ENCODE assay signal across 1 cellular context in the genomic region with DNA sequence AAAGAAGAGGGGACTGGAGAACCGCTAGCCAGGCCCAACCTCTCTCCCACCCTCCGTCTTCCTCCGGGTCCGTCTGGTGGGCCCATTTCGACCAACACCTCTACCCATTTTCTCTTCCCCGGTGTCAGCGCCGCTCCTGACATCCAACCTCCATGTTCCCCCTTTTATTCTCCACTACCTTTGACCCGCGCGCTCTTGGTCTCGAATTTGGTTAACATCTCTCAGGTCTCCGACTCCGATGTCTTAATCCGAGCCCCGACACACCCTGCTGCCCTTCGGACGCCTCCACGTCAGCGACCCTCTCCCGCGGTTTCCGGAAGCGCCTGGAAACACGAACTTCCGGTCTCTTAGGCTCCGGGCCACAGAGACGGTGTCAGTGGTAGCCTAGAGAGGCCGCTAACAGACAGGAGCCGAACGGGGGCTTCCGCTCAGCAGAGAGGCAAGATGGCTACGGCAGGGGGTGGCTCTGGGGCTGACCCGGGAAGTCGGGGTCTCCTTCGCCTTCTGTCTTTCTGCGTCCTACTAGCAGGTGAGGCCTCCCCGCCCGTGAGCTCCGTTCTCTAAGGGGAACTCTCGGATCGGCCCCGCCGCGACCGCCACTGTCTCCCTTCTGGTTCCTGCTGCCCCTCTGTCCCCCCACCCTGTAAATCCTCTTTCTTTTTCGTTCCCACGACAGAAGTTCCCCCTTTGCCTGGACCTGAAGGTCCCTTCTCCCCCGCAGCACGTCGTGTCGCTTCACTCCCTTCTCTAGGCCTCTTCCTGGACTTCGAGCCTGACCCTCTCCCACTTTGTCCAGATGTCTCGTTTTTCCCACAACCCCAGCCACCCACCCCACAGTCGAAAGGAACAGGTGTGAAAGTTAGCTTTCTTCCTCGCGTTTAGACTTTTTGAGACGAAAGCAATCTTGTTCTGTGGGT.
A peak's percentile ranks its signal among the peaks of the same experiment; 100 is the strongest.
TF ChIP-seq lines count a peak whose summit lies in the region.

A gene (minus strand): TSS at position 298 of the 917 bp plus-strand sequence. CDS start 80 bp downstream, at position 218.
A gene (plus strand): TSS at position 431 of the 917 bp plus-strand sequence. CDS start 14 bp downstream, at position 445.

TF ChIP-seq in SK-N-SH, 30 proteins besides CTCF, POLR2A, EP300 and RAD21 (continued from another document):
- TF ChIP-seq, protein P1, sequence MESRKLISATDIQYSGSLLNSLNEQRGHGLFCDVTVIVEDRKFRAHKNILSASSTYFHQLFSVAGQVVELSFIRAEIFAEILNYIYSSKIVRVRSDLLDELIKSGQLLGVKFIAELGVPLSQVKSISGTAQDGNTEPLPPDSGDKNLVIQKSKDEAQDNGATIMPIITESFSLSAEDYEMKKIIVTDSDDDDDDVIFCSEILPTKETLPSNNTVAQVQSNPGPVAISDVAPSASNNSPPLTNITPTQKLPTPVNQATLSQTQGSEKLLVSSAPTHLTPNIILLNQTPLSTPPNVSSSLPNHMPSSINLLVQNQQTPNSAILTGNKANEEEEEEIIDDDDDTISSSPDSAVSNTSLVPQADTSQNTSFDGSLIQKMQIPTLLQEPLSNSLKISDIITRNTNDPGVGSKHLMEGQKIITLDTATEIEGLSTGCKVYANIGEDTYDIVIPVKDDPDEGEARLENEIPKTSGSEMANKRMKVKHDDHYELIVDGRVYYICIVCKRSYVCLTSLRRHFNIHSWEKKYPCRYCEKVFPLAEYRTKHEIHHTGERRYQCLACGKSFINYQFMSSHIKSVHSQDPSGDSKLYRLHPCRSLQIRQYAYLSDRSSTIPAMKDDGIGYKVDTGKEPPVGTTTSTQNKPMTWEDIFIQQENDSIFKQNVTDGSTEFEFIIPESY (IDR thresholded peaks at IDR 0.05; ENCODE audit: borderline replicate concordance, low read depth) = peak; percentile 19; the same call in 1 of the 2 replicates
- TF ChIP-seq TCF12 (IDR thresholded peaks at IDR 0.05) (no peak), NFIC (IDR thresholded peaks at IDR 0.05; ENCODE audit: borderline replicate concordance) (no peak), TEAD4 (IDR thresholded peaks at IDR 0.05; ENCODE audit: borderline replicate concordance, insufficient read depth) (no peak), YY1 (IDR thresholded peaks at IDR 0.05; ENCODE audit: low read depth) (peak; percentile 95), SMC3 (IDR thresholded peaks at IDR 0.05; ENCODE audit: low read depth, low read length) (no peak), RFX5 (IDR thresholded peaks at IDR 0.05; ENCODE audit: low read length) (no peak), SIN3A (IDR thresholded peaks at IDR 0.05; ENCODE audit: borderline replicate concordance, low read depth, low read length) (peak; percentile 86), RCOR1 (IDR thresholded peaks at IDR 0.05; ENCODE audit: low read length) (no peak), JUND (IDR thresholded peaks at IDR 0.05) (no peak), GATA2 (CRISPR knock-in tag; IDR thresholded peaks at IDR 0.05) (no peak)
- TF ChIP-seq, protein P2, sequence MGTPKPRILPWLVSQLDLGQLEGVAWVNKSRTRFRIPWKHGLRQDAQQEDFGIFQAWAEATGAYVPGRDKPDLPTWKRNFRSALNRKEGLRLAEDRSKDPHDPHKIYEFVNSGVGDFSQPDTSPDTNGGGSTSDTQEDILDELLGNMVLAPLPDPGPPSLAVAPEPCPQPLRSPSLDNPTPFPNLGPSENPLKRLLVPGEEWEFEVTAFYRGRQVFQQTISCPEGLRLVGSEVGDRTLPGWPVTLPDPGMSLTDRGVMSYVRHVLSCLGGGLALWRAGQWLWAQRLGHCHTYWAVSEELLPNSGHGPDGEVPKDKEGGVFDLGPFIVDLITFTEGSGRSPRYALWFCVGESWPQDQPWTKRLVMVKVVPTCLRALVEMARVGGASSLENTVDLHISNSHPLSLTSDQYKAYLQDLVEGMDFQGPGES (IDR thresholded peaks at IDR 0.05; ENCODE audit: low read depth, low read length) = no peak
